In genomic region chr1:43286533-43286932, GRCh38 we compare ENCODE assay signal across 1 cellular context.
TF ChIP-seq lines count a peak whose summit lies in the region.

No MANE protein-coding gene starts in this region.

TF ChIP-seq in H1, 55 proteins besides CTCF, POLR2A, EP300 and RAD21:
- TF ChIP-seq POLR2AphosphoS5 (IDR thresholded peaks at IDR 0.05; ENCODE audit: low read depth, low read length) (no peak), SP4 (IDR thresholded peaks at IDR 0.05; ENCODE audit: low read length) (no peak), KDM1A (IDR thresholded peaks at IDR 0.05; ENCODE audit: borderline replicate concordance, low read length) (no peak), ATF2 (IDR thresholded peaks at IDR 0.05; ENCODE audit: low read length) (no peak), SIRT6 (IDR thresholded peaks at IDR 0.05; ENCODE audit: low read length) (no peak), SRF (IDR thresholded peaks at IDR 0.05; ENCODE audit: low read depth, low read length) (no peak), GABPA (IDR thresholded peaks at IDR 0.05; ENCODE audit: borderline replicate concordance, insufficient read depth, low read length) (no peak), TEAD4 (IDR thresholded peaks at IDR 0.05; ENCODE audit: low read depth, low read length) (no peak), ZNF274 (IDR thresholded peaks at IDR 0.05; ENCODE audit: borderline replicate concordance, extremely low read depth, low read length) (no peak), CBX8 (IDR thresholded peaks at IDR 0.05; ENCODE audit: borderline replicate concordance, low read depth, low read length) (no peak), HDAC2 (IDR thresholded peaks at IDR 0.05; ENCODE audit: borderline replicate concordance in 1 of 2, low read depth in 2 of 2, low read length in 2 of 2) (no peak), JUN (IDR thresholded peaks at IDR 0.05; ENCODE audit: low read depth, low read length) (no peak), TAF7 (optimal IDR thresholded peaks at IDR 0.05; ENCODE audit: borderline replicate concordance, low read depth, low read length) (no peak), GTF2F1 (IDR thresholded peaks at IDR 0.05; ENCODE audit: borderline replicate concordance, low read depth, low read length) (no peak), CTBP2 (IDR thresholded peaks at IDR 0.05; ENCODE audit: borderline replicate concordance, insufficient read depth, insufficient read length, low read length) (no peak)
- TF ChIP-seq, protein P1, sequence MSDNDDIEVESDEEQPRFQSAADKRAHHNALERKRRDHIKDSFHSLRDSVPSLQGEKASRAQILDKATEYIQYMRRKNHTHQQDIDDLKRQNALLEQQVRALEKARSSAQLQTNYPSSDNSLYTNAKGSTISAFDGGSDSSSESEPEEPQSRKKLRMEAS (IDR thresholded peaks at IDR 0.05), result no peak
TF ChIP-seq in H1: peak in this region for 0.
